Comparison of ENCODE assay signal across 1 cellular context in the genomic region with DNA sequence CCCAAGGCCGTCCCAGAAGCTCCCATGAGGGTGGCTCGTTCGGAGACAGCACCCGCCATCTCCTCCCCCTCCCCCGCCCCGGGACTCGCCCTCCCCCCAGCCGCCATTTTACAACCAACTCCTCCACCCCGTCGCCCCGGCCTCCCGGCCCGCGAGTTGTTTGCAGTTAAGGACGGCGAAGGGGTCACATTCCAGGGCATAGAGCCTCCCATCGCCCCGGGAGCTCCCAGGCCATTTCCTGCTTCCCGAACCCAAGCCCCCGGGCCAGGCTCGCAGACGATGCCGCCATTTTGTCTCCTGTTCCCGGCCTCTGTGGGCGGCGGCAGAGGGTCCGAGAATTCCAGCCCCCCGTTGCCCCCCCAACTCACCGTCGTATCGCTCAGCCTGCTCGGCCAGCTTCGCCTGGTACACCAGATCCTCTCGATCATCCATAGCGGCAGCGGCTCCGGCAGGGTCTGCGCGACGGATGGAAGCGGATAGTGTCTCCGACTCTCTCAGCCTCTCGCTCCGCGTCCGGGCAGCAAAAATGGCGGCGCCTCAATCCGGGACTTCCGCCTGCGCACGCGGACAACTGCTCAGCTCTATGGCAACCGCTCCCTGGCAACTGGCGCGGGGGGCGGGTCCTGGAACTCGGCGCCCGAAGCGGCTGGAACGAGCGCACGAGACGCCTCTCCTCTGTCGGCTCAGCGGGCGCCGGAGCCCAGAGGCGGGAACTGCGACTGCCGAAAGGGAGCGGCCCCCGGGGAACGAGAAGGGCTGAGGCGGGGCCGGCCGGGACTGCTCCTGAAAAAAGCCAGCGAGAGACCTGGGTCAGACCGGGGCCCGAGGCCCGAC.
A peak's percentile ranks its signal among the peaks of the same experiment; 100 is the strongest.
TF ChIP-seq lines count a peak whose summit lies in the region.

Gene YWHAE (minus strand): TSS at position 544 of the 834 bp plus-strand sequence. CDS start 112 bp downstream, at position 432.

TF ChIP-seq in K562, 482 proteins besides CTCF, POLR2A, EP300 and RAD21 (continued from another document and continues in another):
- peak in 1 of 3 experiments; percentile 84; a peak in 2 of 6 replicates for TF ChIP-seq ZBTB11 (CRISPR knock-in tag; IDR thresholded peaks at IDR 0.05)
- peak; percentile 24; the same call in 1 of the 2 replicates for TF ChIP-seq NCOR1 (IDR thresholded peaks at IDR 0.05)
- peak; percentile 63; the same call in 1 of the 2 replicates for TF ChIP-seq ZBED1 (IDR thresholded peaks at IDR 0.05)
- TF ChIP-seq FOXJ2 (tag; IDR thresholded peaks at IDR 0.05) = peak; percentile 93
- TF ChIP-seq ATF6 (CRISPR knock-in tag; IDR thresholded peaks at IDR 0.05) = no peak
- TF ChIP-seq DACH1 (IDR thresholded peaks at IDR 0.05; ENCODE audit: partially characterized antibody) = no peak
- TF ChIP-seq CCNT2 (IDR thresholded peaks at IDR 0.05; ENCODE audit: borderline replicate concordance, extremely low read depth, insufficient read length, low read depth, low read length) = peak; percentile 15
- TF ChIP-seq SMAD1 (IDR thresholded peaks at IDR 0.05; ENCODE audit: low read depth, low read length, partially characterized antibody) = peak; percentile 64
- TF ChIP-seq RB1 (IDR thresholded peaks at IDR 0.05; ENCODE audit: low read depth) = peak; percentile 93
- no peak for TF ChIP-seq ZNF165 (CRISPR knock-in tag; IDR thresholded peaks at IDR 0.05; ENCODE audit: borderline replicate concordance)
- 0 out of 2 replicates have a peak, but pooled peaks have one; percentile 30 for TF ChIP-seq SMAD4 (CRISPR knock-in tag; conservative IDR thresholded peaks at IDR 0.05)
- peak; percentile 23; the same call in 1 of the 2 replicates for TF ChIP-seq NKRF (IDR thresholded peaks at IDR 0.05; ENCODE audit: borderline replicate concordance)
- TF ChIP-seq ZNF212 (CRISPR knock-in tag; IDR thresholded peaks at IDR 0.05) = no peak
- 0 out of 3 replicates have a peak, but pooled peaks of 1 of the 2 experiments have one; percentile 40 for TF ChIP-seq CBX3 (IDR thresholded peaks at IDR 0.05; ENCODE audit: borderline replicate concordance in 1 of 2, low read length in 2 of 2)
- peak; percentile 96 for TF ChIP-seq TAF9B (IDR thresholded peaks at IDR 0.05; ENCODE audit: partially characterized antibody)
- TF ChIP-seq TRIM24 (IDR thresholded peaks at IDR 0.05) = 0 out of 4 replicates have a peak, but pooled peaks of 1 of the 2 experiments have one; percentile 24
- 0 out of 2 replicates have a peak, but pooled peaks have one; percentile 45 for TF ChIP-seq ZNF395 (CRISPR knock-in tag; IDR thresholded peaks at IDR 0.05)
- TF ChIP-seq, protein P1, sequence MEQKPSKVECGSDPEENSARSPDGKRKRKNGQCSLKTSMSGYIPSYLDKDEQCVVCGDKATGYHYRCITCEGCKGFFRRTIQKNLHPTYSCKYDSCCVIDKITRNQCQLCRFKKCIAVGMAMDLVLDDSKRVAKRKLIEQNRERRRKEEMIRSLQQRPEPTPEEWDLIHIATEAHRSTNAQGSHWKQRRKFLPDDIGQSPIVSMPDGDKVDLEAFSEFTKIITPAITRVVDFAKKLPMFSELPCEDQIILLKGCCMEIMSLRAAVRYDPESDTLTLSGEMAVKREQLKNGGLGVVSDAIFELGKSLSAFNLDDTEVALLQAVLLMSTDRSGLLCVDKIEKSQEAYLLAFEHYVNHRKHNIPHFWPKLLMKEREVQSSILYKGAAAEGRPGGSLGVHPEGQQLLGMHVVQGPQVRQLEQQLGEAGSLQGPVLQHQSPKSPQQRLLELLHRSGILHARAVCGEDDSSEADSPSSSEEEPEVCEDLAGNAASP (IDR thresholded peaks at IDR 0.05) = no peak
- no peak for TF ChIP-seq FOXJ3 (CRISPR knock-in tag; IDR thresholded peaks at IDR 0.05)
- peak; percentile 68; the same call in 1 of the 2 replicates for TF ChIP-seq ETV1 (tag; conservative IDR thresholded peaks at IDR 0.05; ENCODE audit: low read depth)
- TF ChIP-seq ZNF780A (CRISPR knock-in tag; IDR thresholded peaks at IDR 0.05) = no peak
- no peak for TF ChIP-seq ZNF707 (CRISPR knock-in tag; conservative IDR thresholded peaks at IDR 0.05)
- TF ChIP-seq RNF2 (IDR thresholded peaks at IDR 0.05) = no peak; the same call in 1 of the 2 replicates
- no peak for TF ChIP-seq ZNF121 (CRISPR knock-in tag; conservative IDR thresholded peaks at IDR 0.05)
- peak; percentile 98 for TF ChIP-seq ZZZ3 (IDR thresholded peaks at IDR 0.05)
- TF ChIP-seq PRPF4 (IDR thresholded peaks at IDR 0.05; ENCODE audit: insufficient read depth, low read depth, low read length, poor library complexity, severe bottlenecking) = peak; percentile 59
- no peak for TF ChIP-seq RBM14 (IDR thresholded peaks at IDR 0.05; ENCODE audit: borderline replicate concordance, insufficient read depth, low read depth, low read length)
- TF ChIP-seq ZNF24 (IDR thresholded peaks at IDR 0.05) = no peak
- TF ChIP-seq ZNF41 (CRISPR knock-in tag; conservative IDR thresholded peaks at IDR 0.05) = no peak
- TF ChIP-seq ILF3 (IDR thresholded peaks at IDR 0.05; ENCODE audit: borderline replicate concordance) = no peak
- peak; percentile 54 for TF ChIP-seq USF1 (CRISPR knock-in tag; IDR thresholded peaks at IDR 0.05)
- 0 out of 4 replicates have a peak, but pooled peaks of 1 of the 2 experiments have one; percentile 22 for TF ChIP-seq NONO (IDR thresholded peaks at IDR 0.05; ENCODE audit: low read depth in 2 of 2, low read length in 1 of 2)
- TF ChIP-seq, protein P2, sequence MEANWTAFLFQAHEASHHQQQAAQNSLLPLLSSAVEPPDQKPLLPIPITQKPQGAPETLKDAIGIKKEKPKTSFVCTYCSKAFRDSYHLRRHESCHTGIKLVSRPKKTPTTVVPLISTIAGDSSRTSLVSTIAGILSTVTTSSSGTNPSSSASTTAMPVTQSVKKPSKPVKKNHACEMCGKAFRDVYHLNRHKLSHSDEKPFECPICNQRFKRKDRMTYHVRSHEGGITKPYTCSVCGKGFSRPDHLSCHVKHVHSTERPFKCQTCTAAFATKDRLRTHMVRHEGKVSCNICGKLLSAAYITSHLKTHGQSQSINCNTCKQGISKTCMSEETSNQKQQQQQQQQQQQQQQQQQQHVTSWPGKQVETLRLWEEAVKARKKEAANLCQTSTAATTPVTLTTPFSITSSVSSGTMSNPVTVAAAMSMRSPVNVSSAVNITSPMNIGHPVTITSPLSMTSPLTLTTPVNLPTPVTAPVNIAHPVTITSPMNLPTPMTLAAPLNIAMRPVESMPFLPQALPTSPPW (CRISPR knock-in tag; IDR thresholded peaks at IDR 0.05) = peak; percentile 78
- TF ChIP-seq USF2 (CRISPR knock-in tag; IDR thresholded peaks at IDR 0.05) = 0 out of 2 replicates have a peak, but pooled peaks have one; percentile 29
- TF ChIP-seq, protein P3, sequence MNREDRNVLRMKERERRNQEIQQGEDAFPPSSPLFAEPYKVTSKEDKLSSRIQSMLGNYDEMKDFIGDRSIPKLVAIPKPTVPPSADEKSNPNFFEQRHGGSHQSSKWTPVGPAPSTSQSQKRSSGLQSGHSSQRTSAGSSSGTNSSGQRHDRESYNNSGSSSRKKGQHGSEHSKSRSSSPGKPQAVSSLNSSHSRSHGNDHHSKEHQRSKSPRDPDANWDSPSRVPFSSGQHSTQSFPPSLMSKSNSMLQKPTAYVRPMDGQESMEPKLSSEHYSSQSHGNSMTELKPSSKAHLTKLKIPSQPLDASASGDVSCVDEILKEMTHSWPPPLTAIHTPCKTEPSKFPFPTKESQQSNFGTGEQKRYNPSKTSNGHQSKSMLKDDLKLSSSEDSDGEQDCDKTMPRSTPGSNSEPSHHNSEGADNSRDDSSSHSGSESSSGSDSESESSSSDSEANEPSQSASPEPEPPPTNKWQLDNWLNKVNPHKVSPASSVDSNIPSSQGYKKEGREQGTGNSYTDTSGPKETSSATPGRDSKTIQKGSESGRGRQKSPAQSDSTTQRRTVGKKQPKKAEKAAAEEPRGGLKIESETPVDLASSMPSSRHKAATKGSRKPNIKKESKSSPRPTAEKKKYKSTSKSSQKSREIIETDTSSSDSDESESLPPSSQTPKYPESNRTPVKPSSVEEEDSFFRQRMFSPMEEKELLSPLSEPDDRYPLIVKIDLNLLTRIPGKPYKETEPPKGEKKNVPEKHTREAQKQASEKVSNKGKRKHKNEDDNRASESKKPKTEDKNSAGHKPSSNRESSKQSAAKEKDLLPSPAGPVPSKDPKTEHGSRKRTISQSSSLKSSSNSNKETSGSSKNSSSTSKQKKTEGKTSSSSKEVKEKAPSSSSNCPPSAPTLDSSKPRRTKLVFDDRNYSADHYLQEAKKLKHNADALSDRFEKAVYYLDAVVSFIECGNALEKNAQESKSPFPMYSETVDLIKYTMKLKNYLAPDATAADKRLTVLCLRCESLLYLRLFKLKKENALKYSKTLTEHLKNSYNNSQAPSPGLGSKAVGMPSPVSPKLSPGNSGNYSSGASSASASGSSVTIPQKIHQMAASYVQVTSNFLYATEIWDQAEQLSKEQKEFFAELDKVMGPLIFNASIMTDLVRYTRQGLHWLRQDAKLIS (CRISPR knock-in tag; IDR thresholded peaks at IDR 0.05) = peak; percentile 89
- TF ChIP-seq POLR2H (tag; IDR thresholded peaks at IDR 0.05; ENCODE audit: low read depth) = peak; percentile 94
- no peak for TF ChIP-seq CBFA2T3 (IDR thresholded peaks at IDR 0.05)
- peak; percentile 87 for TF ChIP-seq ZNF444 (CRISPR knock-in tag; IDR thresholded peaks at IDR 0.05)
- TF ChIP-seq WHSC1 (IDR thresholded peaks at IDR 0.05; ENCODE audit: low read length) = no peak
- TF ChIP-seq MBD2 (IDR thresholded peaks at IDR 0.05; ENCODE audit: borderline replicate concordance, low read depth) = peak; percentile 66; the same call in 1 of the 2 replicates
- TF ChIP-seq GABPA (tag; conservative IDR thresholded peaks at IDR 0.05; ENCODE audit: low read depth) = peak; percentile 82
